ENCODE assay signal across 21 cellular contexts in genomic region chr7:24419527-24419926, GRCh38.
"Had no signal": no experiment of that assay in that cellular context is flagged by ENCODE, and none has a peak within 500 bp of the region (broad histone marks: within the 10 kb centered on the region; RNA-seq: fewer than 3 reads in every experiment).

No MANE protein-coding gene starts in this region.

- DNase-seq: Kasumi-1, MM.1S, NCI-H1092 treated with DMSO at 0.1 percent for 48 hours, NCI-H1436, NCI-H187, NCI-H2029, NCI-H2081 treated with DMSO at 0.1 percent for 48 hours, NCI-H2171, NCI-H446, NCI-H510A, NCI-H524 treated with DMSO at 0.1 percent for 48 hours, NCI-H69, NCI-H774, RPMI8226, SHP77 treated with DMSO at 0.1 percent for 48 hours had no signal

- H3K27ac ChIP-seq: HL-60, KMS-11, SJCRH30 had no signal

- FAIRE-seq: HTR-8/SVneo, RCC 7860 had no signal

- H3K4me3 ChIP-seq: K562, SJCRH30 had no signal

- H3K36me3 ChIP-seq: SJCRH30 had no signal

- H3K9me3 ChIP-seq: SJCRH30 had no signal

- H3K27me3 ChIP-seq: SJCRH30 had no signal

- H3K4me2 ChIP-seq: KMS-11 had no signal

- H3K9ac ChIP-seq: KMS-11 had no signal

- H3K4me1 ChIP-seq: SJCRH30 had no signal
